Comparison of ENCODE assay signal across 2 cellular contexts in genomic region chr10:99523251-99523773, GRCh38.
A peak's percentile ranks its signal among the peaks of the same experiment; 100 is the strongest.
TF ChIP-seq lines count a peak whose summit lies in the region.

No MANE protein-coding gene starts in this region.

TF ChIP-seq in A549, 52 proteins besides CTCF, POLR2A, EP300 and RAD21 (continued from another document):
- TF ChIP-seq PBX3 (IDR thresholded peaks at IDR 0.05) (no peak), HMGXB4 (CRISPR knock-in tag; IDR thresholded peaks at IDR 0.05; ENCODE audit: borderline replicate concordance) (no peak), MAFK (IDR thresholded peaks at IDR 0.05; ENCODE audit: partially characterized antibody) (no peak), CBX8 (IDR thresholded peaks at IDR 0.05) (no peak), ESRRA (IDR thresholded peaks at IDR 0.05; ENCODE audit: borderline replicate concordance, low read length) (no peak), BHLHE40 (IDR thresholded peaks at IDR 0.05; ENCODE audit: low read depth, low read length) (no peak), HEYL (CRISPR knock-in tag; IDR thresholded peaks at IDR 0.05) (no peak)

TF ChIP-seq in GM23338, 12 proteins besides CTCF, POLR2A, EP300 and RAD21:
- no peak for TF ChIP-seq ZNF462 (CRISPR knock-in tag; IDR thresholded peaks at IDR 0.05)
- no peak for TF ChIP-seq ZNF114 (CRISPR knock-in tag; IDR thresholded peaks at IDR 0.05)
- no peak for TF ChIP-seq ETS1 (IDR thresholded peaks at IDR 0.05)
- TF ChIP-seq EZH2phosphoT487 (IDR thresholded peaks at IDR 0.05; ENCODE audit: unreplicated experiment): no peak
- peak; percentile 21; the same call in 1 of the 2 replicates for TF ChIP-seq ZNF331 (CRISPR knock-in tag; IDR thresholded peaks at IDR 0.05; ENCODE audit: low read depth)
- no peak for TF ChIP-seq CREB1 (CRISPR knock-in tag; IDR thresholded peaks at IDR 0.05; ENCODE audit: low read depth)
- TF ChIP-seq NANOG (IDR thresholded peaks at IDR 0.05; ENCODE audit: borderline replicate concordance): no peak
